9 cellular contexts compared by ENCODE assay signal in genomic region chr9:131727184-131727785, GRCh38. TPM values are rescaled to one million over a fixed set of nuclear protein-coding genes. Genes with fewer than 3 reads are reported as not detected.
DNase-seq lines count a peak whose midpoint lies in the region; ATAC-seq and TF ChIP-seq lines count a peak whose summit lies in the region.
"Had no signal": no experiment of that assay in that cellular context is flagged by ENCODE, and none has a peak within 500 bp of the region (broad histone marks: within the 10 kb centered on the region; RNA-seq: fewer than 3 reads in every experiment).

No MANE protein-coding gene starts in this region.

- TF ChIP-seq EP300 in neural cell (conservative IDR thresholded peaks at IDR 0.05; ENCODE audit: poor library complexity, severe bottlenecking) = no peak

- no peak overlapping the region for H3K27ac ChIP-seq in CD8-positive, alpha-beta memory T cell (ENCODE audit: low read depth, low read length)
- H3K27ac ChIP-seq in neural cell (ENCODE audit: low read length) = no peak overlapping the region

- TF ChIP-seq CTCF in NB4 (IDR thresholded peaks at IDR 0.05; ENCODE audit: low read depth, low read length) (no peak), neural cell (IDR thresholded peaks at IDR 0.05; ENCODE audit: poor library complexity, severe bottlenecking) (no peak)

- no peak overlapping the region for H3K4me2 ChIP-seq in neural cell (ENCODE audit: low read length)

- no peak overlapping the region for H3K9ac ChIP-seq in neural cell (ENCODE audit: low read length)

- no peak for ATAC-seq in HG03108 (IDR thresholded peaks at IDR 0.05; ENCODE audit: unreplicated experiment)

- TF ChIP-seq RAD21 in neural cell (conservative IDR thresholded peaks at IDR 0.05) = no peak

- peaks cover 11% of the 10 kb centered on the region for H3K79me2 ChIP-seq in neural cell (replicated peaks; ENCODE audit: insufficient read depth, low read length)

- H3K36me3 ChIP-seq in CD8-positive, alpha-beta memory T cell (ENCODE audit: insufficient read depth, low read length) = no peaks in the 10 kb centered on the region
- no peaks in the 10 kb centered on the region for H3K36me3 ChIP-seq in neural cell (ENCODE audit: insufficient read depth, low read length)
- peaks cover 3% of the 10 kb centered on the region for H3K36me3 ChIP-seq in HAP-1 (replicated peaks)

- no peak for DNase-seq in CD8-positive, alpha-beta memory T cell
- DNase-seq in NB4 (ENCODE audit: low read depth) = peak; percentile 61
- DNase-seq in dermis blood vessel endothelial cell = peak; percentile 77
- no peak for DNase-seq in NCI-H748 (lab: John Stamatoyannopoulos, UW; ENCODE audit: unreplicated experiment)
- DNase-seq in NCI-H1436 (lab: John Stamatoyannopoulos, UW) = no peak
- no peak for DNase-seq in HAP-1 (ENCODE audit: low spot score in 2 of 2)
- DNase-seq: NCI-H1105 had no signal

- in situ Hi-C loops in HAP-1 (cut with MboI; ENCODE audit: low sequenced_read_pairs) = no loop called here

- no peaks in the 10 kb centered on the region for H3K9me2 ChIP-seq in neural cell (ENCODE audit: insufficient read depth, low read length)

- H3K36me3 Mint-ChIP-seq in CD8-positive, alpha-beta memory T cell = peaks cover 0 to 21% (median 2%) of the 10 kb centered on the region in 3 donors

- no peaks in the 10 kb centered on the region for H3K9me3 ChIP-seq in CD8-positive, alpha-beta memory T cell (ENCODE audit: low read length)
- H3K9me3 ChIP-seq in neural cell (ENCODE audit: low read length) (no peaks in the 10 kb centered on the region), HAP-1 (no peaks in the 10 kb centered on the region; the same call in 1 of the 2 replicates)

- H2AFZ ChIP-seq in neural cell (ENCODE audit: low read depth, low read length) = no peak overlapping the region

- H3K4me3 ChIP-seq in CD8-positive, alpha-beta memory T cell (ENCODE audit: low read length) = no peak overlapping the region
- H3K4me3 ChIP-seq in NB4 (ENCODE audit: low read depth, low read length) (no peak overlapping the region), neural cell (ENCODE audit: low read length) (peak overlapping the region; percentile 15), HAP-1 (no peak overlapping the region)

- H3K9me3 Mint-ChIP-seq in CD8-positive, alpha-beta memory T cell = no peaks in the 10 kb centered on the region

- H3K27ac Mint-ChIP-seq in CD8-positive, alpha-beta memory T cell = peak overlapping the region; percentile 78 to 99 (median 92)

- no peaks in the 10 kb centered on the region for H3K27me3 ChIP-seq in CD8-positive, alpha-beta memory T cell (ENCODE audit: insufficient read depth, low read length, poor library complexity, severe bottlenecking)
- H3K27me3 ChIP-seq in neural cell (ENCODE audit: insufficient read depth, low read depth, low read length) (no peaks in the 10 kb centered on the region), HAP-1 (ENCODE audit: low read depth) (no peaks in the 10 kb centered on the region)

- CTCF ChIA-PET in CD8-positive, alpha-beta memory T cell (lab: Charles Lee) = interaction anchor here (0.8 to 7.7 kb wide), 12 partner anchors 8 to 136 kb away, joined by 3 to 49 read pairs (median 6); no protein-coding TSS in a partner anchor

- peaks cover 80% of the 10 kb centered on the region for H3K4me1 ChIP-seq in CD8-positive, alpha-beta memory T cell (ENCODE audit: insufficient read depth, low read length)
- H3K4me1 ChIP-seq in HAP-1 = no peaks in the 10 kb centered on the region; the same call in 1 of the 2 replicates

- H3K27me3 Mint-ChIP-seq in CD8-positive, alpha-beta memory T cell = no peaks in the 10 kb centered on the region

- TF ChIP-seq POLR2A in NB4 (IDR thresholded peaks at IDR 0.05; ENCODE audit: extremely low read depth, insufficient read length) = no peak

- no peaks in the 10 kb centered on the region for H4K20me1 ChIP-seq in neural cell (ENCODE audit: insufficient read depth)

- peak overlapping the region; percentile 56 to 86 (median 69) for H3K4me3 Mint-ChIP-seq in CD8-positive, alpha-beta memory T cell

- POLR2A ChIA-PET in CD8-positive, alpha-beta memory T cell (lab: Charles Lee) = interaction anchor here (0.7 to 7.7 kb wide), 5 partner anchors 8 to 49 kb away, joined by 3 to 77 read pairs (median 4); no protein-coding TSS in a partner anchor

- H3F3A ChIP-seq in neural cell (ENCODE audit: insufficient read depth, low read length, poor library complexity, severe bottlenecking) = no peaks in the 10 kb centered on the region

- H3K4me1 Mint-ChIP-seq in CD8-positive, alpha-beta memory T cell = peaks cover 79 to 95% (median 92%) of the 10 kb centered on the region in 3 donors

TF ChIP-seq in neural cell, 6 proteins besides CTCF, POLR2A, EP300 and RAD21:
- TF ChIP-seq MXI1 (conservative IDR thresholded peaks at IDR 0.05; ENCODE audit: poor library complexity, severe bottlenecking) = no peak
- no peak for TF ChIP-seq POLR2AphosphoS5 (IDR thresholded peaks at IDR 0.05)
- TF ChIP-seq TAF1 (IDR thresholded peaks at IDR 0.05; ENCODE audit: low read depth) = no peak
- no peak for TF ChIP-seq SMC3 (conservative IDR thresholded peaks at IDR 0.05; ENCODE audit: poor library complexity)
- TF ChIP-seq EZH2 (IDR thresholded peaks at IDR 0.05; ENCODE audit: borderline replicate concordance, insufficient read depth, low read length, poor library complexity, severe bottlenecking) = no peak
- TF ChIP-seq REST (IDR thresholded peaks at IDR 0.05; ENCODE audit: borderline replicate concordance) = no peak

RNA-seq across cellular contexts. Expression of gene RAPGEF1, which starts 12.6 kb away (rescaled TPM):
- 100 to 1,000 TPM; 145 to 148 TPM for total RNA-seq in CD8-positive, alpha-beta memory T cell
- polyA plus RNA-seq in CD8-positive, alpha-beta memory T cell = 20.1 TPM
- 56.2 and 69.3 TPM in 2 replicates for total RNA-seq in dermis blood vessel endothelial cell
- 23.6 and 43.0 TPM in 2 replicates for polyA plus RNA-seq in neural cell
- 55.8 and 60.7 TPM in 2 replicates for polyA minus RNA-seq in neural cell

Comparison
In these comparisons a context has a peak if more than half of its experiments do, and no peak if none do; other contexts are left out.
1. DNase-seq: peak in NB4 (single experiment) and dermis blood vessel endothelial cell (single experiment); none in CD8-positive, alpha-beta memory T cell (0 of 5), NCI-H748 (single experiment), NCI-H1436 (single experiment) and HAP-1 (0 of 2).